33 cellular contexts compared by ENCODE assay signal in genomic region chr5:111183064-111183463, GRCh38.
"Had no signal": no experiment of that assay in that cellular context is flagged by ENCODE, and none has a peak within 500 bp of the region (broad histone marks: within the 10 kb centered on the region; RNA-seq: fewer than 3 reads in every experiment).

No MANE protein-coding gene starts in this region.

- H3K27me3 ChIP-seq: adrenal gland, ascending aorta, body of pancreas, brain microvascular endothelial cell, breast epithelium had no signal

- DNase-seq: activated effector memory CD4-positive, alpha-beta T cell treated with anti-CD3 and anti-CD28 coated beads, Interleukin-2, amount 50 U/mL, for 16 hours; activated effector memory CD4-positive, alpha-beta T cell treated with Interleukin-2 at 50 U/mL for 16 hours; activated gamma-delta T cell; activated gamma-delta T cell treated with Interleukin-2 at 50 U/mL for 16 hours; activated naive CD4-positive, alpha-beta T cell; activated naive CD4-positive, alpha-beta T cell treated with anti-CD3 and anti-CD28 coated beads for 36 hours; activated naive CD4-positive, alpha-beta T cell treated with anti-CD3 and anti-CD28 coated beads, Interleukin-2, amount 10 ng/mL, durations not matched to agents 7 days and 5 days; activated naive CD4-positive, alpha-beta T cell treated with anti-CD3 and anti-CD28 coated beads, Interleukin-2, amount 50 U/mL, for 16 hours; activated naive CD4-positive, alpha-beta T cell treated with Interleukin-2 at 50 U/mL for 16 hours; activated naive CD8-positive, alpha-beta T cell treated with anti-CD3 and anti-CD28 coated beads for 36 hours; activated naive CD8-positive, alpha-beta T cell treated with anti-CD3 and anti-CD28 coated beads, Interleukin-2, amount 10 ng/mL, durations not matched to agents 7 days and 5 days; activated naive CD8-positive, alpha-beta T cell treated with anti-CD3 and anti-CD28 coated beads, Interleukin-2, amount 50 U/mL, for 24 hours; activated T-cell treated with anti-CD3 and anti-CD28 coated beads, Interleukin-2, amount 50 U/mL, for 1 hour; activated T-cell treated with anti-CD3 and anti-CD28 coated beads, Interleukin-2, amount 50 U/mL, for 24 hours; activated T-cell treated with anti-CD3 and anti-CD28 coated beads, Interleukin-2, amount 50 U/mL, for 4 hours; activated T-cell treated with anti-CD3 and anti-CD28 coated beads, Interleukin-2, amount 50 U/mL, for 48 hours; activated T-cell treated with anti-CD3 and anti-CD28 coated beads, Interleukin-2, amount 50 U/mL, for 72 hours; adrenal gland; amniotic stem cell; amygdala; anterior cingulate cortex; aorta; body of pancreas; brain microvascular endothelial cell; caudate nucleus; central memory CD4-positive, alpha-beta T cell; cerebellar nuclear complex had no signal

- H3K4me3 ChIP-seq: adrenal gland, ascending aorta, body of pancreas, breast epithelium, cardiac muscle cell had no signal

- H3K36me3 ChIP-seq: adrenal gland, ascending aorta, brain microvascular endothelial cell, breast epithelium, cardiac muscle cell had no signal

- H3K9me3 ChIP-seq: adrenal gland, ascending aorta, body of pancreas, breast epithelium had no signal

- H3K27ac ChIP-seq: adrenal gland, ascending aorta, body of pancreas, brain microvascular endothelial cell, breast epithelium, cardiac muscle cell had no signal

- FAIRE-seq: astrocyte had no signal

- ATAC-seq: activated naive CD4-positive, alpha-beta T cell treated with anti-CD3 and anti-CD28 coated beads, Interleukin-2, amount 50 U/mL, for 72 hours; activated naive CD8-positive, alpha-beta T cell treated with anti-CD3 and anti-CD28 coated beads, Interleukin-2, amount 50 U/mL, for 24 hours; activated T-cell treated with anti-CD3 and anti-CD28 coated beads, Interleukin-2, amount 50 U/mL, for 4 hours; activated T-cell treated with anti-CD3 and anti-CD28 coated beads, Interleukin-2, amount 50 U/mL, for 72 hours; activated T-helper 17 cell treated with anti-CD3 and anti-CD28 coated beads, Interleukin-2, amount 50 U/mL, for 72 hours; body of pancreas had no signal

- H3K4me1 ChIP-seq: adrenal gland, ascending aorta, body of pancreas, breast epithelium had no signal
